ENCODE assay signal across 17 cellular contexts in genomic region chr5:383066-383465, GRCh38. TPM values are rescaled to one million over a fixed set of nuclear protein-coding genes. Genes with fewer than 3 reads are reported as not detected.
DNase-seq lines count a peak whose midpoint lies in the region; ATAC-seq and TF ChIP-seq lines count a peak whose summit lies in the region.
"Had no signal": no experiment of that assay in that cellular context is flagged by ENCODE, and none has a peak within 500 bp of the region (broad histone marks: within the 10 kb centered on the region; RNA-seq: fewer than 3 reads in every experiment).

No MANE protein-coding gene starts in this region.

- no peak for TF ChIP-seq CTCF in osteocyte (IDR thresholded peaks at IDR 0.05)

- H3K36me3 Mint-ChIP-seq in activated naive CD4-positive, alpha-beta T cell treated with anti-CD3 and anti-CD28 coated beads, Interleukin-2, amount 50 U/mL, for 24 hours = peaks cover 18% of the 10 kb centered on the region
- peaks cover 82% of the 10 kb centered on the region for H3K36me3 Mint-ChIP-seq in activated naive CD8-positive, alpha-beta T cell treated with anti-CD3 and anti-CD28 coated beads for 36 hours
- peaks cover 81% of the 10 kb centered on the region for H3K36me3 Mint-ChIP-seq in osteocyte (ENCODE audit: unreplicated experiment)
- H3K36me3 Mint-ChIP-seq: CD4-positive, CD25-positive, alpha-beta regulatory T cell; CD8-positive, alpha-beta T cell had no signal

- H3K4me3 Mint-ChIP-seq in activated naive CD4-positive, alpha-beta T cell treated with anti-CD3 and anti-CD28 coated beads, Interleukin-2, amount 50 U/mL, for 24 hours = peak overlapping the region; percentile 11
- H3K4me3 Mint-ChIP-seq in activated naive CD8-positive, alpha-beta T cell treated with anti-CD3 and anti-CD28 coated beads for 36 hours = no peak overlapping the region
- no peak overlapping the region for H3K4me3 Mint-ChIP-seq in osteocyte (ENCODE audit: unreplicated experiment)
- H3K4me3 Mint-ChIP-seq: B cell; CD4-positive, CD25-positive, alpha-beta regulatory T cell; CD8-positive, alpha-beta T cell had no signal

- no peak for ATAC-seq in GM21717 (IDR thresholded peaks at IDR 0.05; ENCODE audit: unreplicated experiment)
- ATAC-seq: CD8-positive, alpha-beta T cell had no signal

- DNase-seq in NCI-H2171 treated with DMSO at 0.1 percent for 48 hours (lab: John Stamatoyannopoulos, UW) = peak; percentile 29
- no peak for DNase-seq in NCI-H2171 (lab: John Stamatoyannopoulos, UW)
- DNase-seq in activated naive CD4-positive, alpha-beta T cell (lab: John Stamatoyannopoulos, UW) = no peak
- no peak for DNase-seq in activated naive CD8-positive, alpha-beta T cell treated with anti-CD3 and anti-CD28 coated beads for 36 hours
- DNase-seq in osteocyte (ENCODE audit: extremely low spot score, unreplicated experiment) = no peak
- no peak for DNase-seq in NCI-H1930 (lab: John Stamatoyannopoulos, UW)
- DNase-seq: Caco-2; CD4-positive, CD25-positive, alpha-beta regulatory T cell; CD8-positive, alpha-beta T cell; DMS153; DND-41; GM23248; H7; HCEC 1CT had no signal

- H3K27ac Mint-ChIP-seq in activated naive CD4-positive, alpha-beta T cell treated with anti-CD3 and anti-CD28 coated beads, Interleukin-2, amount 50 U/mL, for 24 hours = peak overlapping the region; percentile 41
- peak overlapping the region; percentile 61 for H3K27ac Mint-ChIP-seq in activated naive CD8-positive, alpha-beta T cell treated with anti-CD3 and anti-CD28 coated beads for 36 hours
- peak overlapping the region; percentile 41 for H3K27ac Mint-ChIP-seq in osteocyte (ENCODE audit: unreplicated experiment)
- H3K27ac Mint-ChIP-seq: B cell; CD4-positive, CD25-positive, alpha-beta regulatory T cell; CD8-positive, alpha-beta T cell had no signal

- H3K27me3 Mint-ChIP-seq in activated naive CD4-positive, alpha-beta T cell treated with anti-CD3 and anti-CD28 coated beads, Interleukin-2, amount 50 U/mL, for 24 hours = no peaks in the 10 kb centered on the region
- no peaks in the 10 kb centered on the region for H3K27me3 Mint-ChIP-seq in activated naive CD8-positive, alpha-beta T cell treated with anti-CD3 and anti-CD28 coated beads for 36 hours
- no peaks in the 10 kb centered on the region for H3K27me3 Mint-ChIP-seq in osteocyte (ENCODE audit: unreplicated experiment)

- peaks cover 53% of the 10 kb centered on the region for H3K4me1 Mint-ChIP-seq in activated naive CD4-positive, alpha-beta T cell treated with anti-CD3 and anti-CD28 coated beads, Interleukin-2, amount 50 U/mL, for 24 hours
- H3K4me1 Mint-ChIP-seq in activated naive CD8-positive, alpha-beta T cell treated with anti-CD3 and anti-CD28 coated beads for 36 hours = peaks cover 50% of the 10 kb centered on the region
- peaks cover 39% of the 10 kb centered on the region for H3K4me1 Mint-ChIP-seq in osteocyte (ENCODE audit: unreplicated experiment)
- H3K4me1 Mint-ChIP-seq: B cell had no signal

- peaks cover 16% of the 10 kb centered on the region for H3K9me3 Mint-ChIP-seq in activated naive CD4-positive, alpha-beta T cell treated with anti-CD3 and anti-CD28 coated beads, Interleukin-2, amount 50 U/mL, for 24 hours
- H3K9me3 Mint-ChIP-seq in activated naive CD8-positive, alpha-beta T cell treated with anti-CD3 and anti-CD28 coated beads for 36 hours = peaks cover 36% of the 10 kb centered on the region
- peaks cover 19% of the 10 kb centered on the region for H3K9me3 Mint-ChIP-seq in osteocyte (ENCODE audit: unreplicated experiment)

RNA-seq across cellular contexts. Expression of gene EXOC3, which starts 59.9 kb away (rescaled TPM):
- 10 to 100 TPM; 58.2 to 61.2 TPM for total RNA-seq in activated naive CD8-positive, alpha-beta T cell treated with anti-CD3 and anti-CD28 coated beads for 36 hours
- total RNA-seq in osteocyte = 70.0 and 81.4 TPM in 2 replicates
